ENCODE assay signal across 8 cellular contexts in genomic region chr17:29726721-29727252, GRCh38.
DNase-seq lines count a peak whose midpoint lies in the region; ATAC-seq, FAIRE-seq and TF ChIP-seq lines count a peak whose summit lies in the region.

No MANE protein-coding gene starts in this region.

- ATAC-seq in naive B cell (ENCODE audit: low read depth in 2 of 2) (peak; percentile 29 to 33), GM21619 (IDR thresholded peaks at IDR 0.05; ENCODE audit: unreplicated experiment) (no peak), HG03457 (IDR thresholded peaks at IDR 0.05; ENCODE audit: unreplicated experiment) (no peak)

- DNase-seq in DMS153 (lab: John Stamatoyannopoulos, UW) = peak; percentile 68
- peak; percentile 12 for DNase-seq in MG63
- DNase-seq in astrocyte (ENCODE audit: low read depth) = no peak
- peak; percentile 44 for DNase-seq in naive B cell
- no peak for DNase-seq in 8988T
- no peak for DNase-seq in NCI-H446 treated with DMSO at 0.1 percent for 48 hours (lab: John Stamatoyannopoulos, UW)

- H3K36me3 Mint-ChIP-seq in astrocyte (ENCODE audit: low read depth, unreplicated experiment) (no peaks in the 10 kb centered on the region), naive B cell (peaks cover 25 to 35% of the 10 kb centered on the region in 2 donors)

- no peak for TF ChIP-seq CTCF in astrocyte (IDR thresholded peaks at IDR 0.05; ENCODE audit: insufficient read depth, low read depth, low read length)

- H3K4me1 ChIP-seq in astrocyte (ENCODE audit: insufficient read depth, low read length) = peaks cover 15% of the 10 kb centered on the region

- peak overlapping the region; percentile 0 for H3K27ac ChIP-seq in astrocyte (ENCODE audit: low read depth, low read length)

- H2AFZ ChIP-seq in astrocyte (ENCODE audit: low read depth, low read length) = no peak overlapping the region

- H3K4me3 Mint-ChIP-seq in astrocyte (ENCODE audit: unreplicated experiment) (no peak overlapping the region), naive B cell (peak overlapping the region; percentile 29 to 83 (median 55))

- H3K27me3 ChIP-seq in MG63 (no peaks in the 10 kb centered on the region), astrocyte (ENCODE audit: insufficient read depth, low read length) (no peaks in the 10 kb centered on the region)

- H3K27me3 Mint-ChIP-seq in astrocyte (ENCODE audit: low read depth, unreplicated experiment) (no peaks in the 10 kb centered on the region), naive B cell (no peaks in the 10 kb centered on the region)

- H3K79me2 ChIP-seq in astrocyte (ENCODE audit: insufficient read depth, low read length) = peaks cover 5% of the 10 kb centered on the region

- H3K9me3 Mint-ChIP-seq in astrocyte (ENCODE audit: unreplicated experiment) (peaks cover 4% of the 10 kb centered on the region), naive B cell (peaks cover 3 to 23% (median 9%) of the 10 kb centered on the region in 7 donors)

- H3K4me2 ChIP-seq in astrocyte (ENCODE audit: low read length) = peak overlapping the region; percentile 52

- H3K9ac ChIP-seq in astrocyte (ENCODE audit: low read length) = no peak overlapping the region

- H3K9me3 ChIP-seq in MG63 = peaks cover 3% of the 10 kb centered on the region; the same call in 1 of the 2 replicates
- H3K9me3 ChIP-seq in astrocyte (ENCODE audit: insufficient read depth, low read depth, low read length) = no peaks in the 10 kb centered on the region

- H3K36me3 ChIP-seq in MG63 = no peaks in the 10 kb centered on the region
- H3K36me3 ChIP-seq in astrocyte (ENCODE audit: insufficient read depth, low read length) = no peaks in the 10 kb centered on the region

- H3K4me3 ChIP-seq in MG63 = no peak overlapping the region
- H3K4me3 ChIP-seq in astrocyte (ENCODE audit: insufficient read depth, low read depth, low read length) = no peak overlapping the region

- peak; percentile 54 for FAIRE-seq in astrocyte (lab: Jason Lieb, UNC)

- no peaks in the 10 kb centered on the region for H4K20me1 ChIP-seq in astrocyte (ENCODE audit: insufficient read depth, low read length)

- peak overlapping the region; percentile 58 for H3K27ac Mint-ChIP-seq in astrocyte (ENCODE audit: unreplicated experiment)
- peak overlapping the region; percentile 84 to 97 (median 92) for H3K27ac Mint-ChIP-seq in naive B cell

- H3K4me1 Mint-ChIP-seq in astrocyte (ENCODE audit: low read depth, unreplicated experiment) (peaks cover 28% of the 10 kb centered on the region), naive B cell (peaks cover 65 to 82% (median 68%) of the 10 kb centered on the region in 3 donors)

Comparison
In these comparisons a context has a peak if more than half of its experiments do, and no peak if none do; other contexts are left out.
1. DNase-seq: peak in DMS153 (single experiment), MG63 (single experiment) and naive B cell (single experiment); none in astrocyte (single experiment), 8988T (single experiment) and NCI-H446 treated with DMSO at 0.1 percent for 48 hours (single experiment).
2. ATAC-seq: peak in naive B cell (2 of 2); none in GM21619 (single experiment) and HG03457 (single experiment).